Comparison of ENCODE assay signal across 8 cellular contexts in genomic region chr16:69187387-69187890, GRCh38. TPM values are rescaled to one million over a fixed set of nuclear protein-coding genes. Genes with fewer than 3 reads are reported as not detected.
DNase-seq lines count a peak whose midpoint lies in the region; ATAC-seq and TF ChIP-seq lines count a peak whose summit lies in the region.

No MANE protein-coding gene starts in this region.

- peaks cover 15% of the 10 kb centered on the region for H3K4me1 ChIP-seq in HUES48 (ENCODE audit: control insufficient read depth, insufficient read depth, low read length)
- peaks cover 49% of the 10 kb centered on the region for H3K4me1 ChIP-seq in lower lobe of right lung

- H3K9me3 ChIP-seq in HUES48 (ENCODE audit: control insufficient read depth, insufficient read depth, low read length) (no peaks in the 10 kb centered on the region), lower lobe of right lung (no peaks in the 10 kb centered on the region)

- H3K27me3 ChIP-seq in HUES48 (ENCODE audit: control insufficient read depth, insufficient read depth, low read length) = no peaks in the 10 kb centered on the region
- no peaks in the 10 kb centered on the region for H3K27me3 ChIP-seq in lower lobe of right lung (ENCODE audit: low read depth)

- TF ChIP-seq CTCF in lower lobe of right lung (IDR thresholded peaks at IDR 0.05) = no peak

- peak overlapping the region; percentile 86 for H3K27ac ChIP-seq in HUES48 (ENCODE audit: low read depth, low read length)
- peak overlapping the region; percentile 84 for H3K27ac ChIP-seq in lower lobe of right lung

- peak; percentile 45 for DNase-seq in CMK (ENCODE audit: low read depth)
- peak; percentile 54 for DNase-seq in activated CD4-positive, alpha-beta T cell treated with anti-CD3 and anti-CD28 coated beads for 48 hours
- DNase-seq in dermis blood vessel endothelial cell = peak; percentile 54
- peak; percentile 79 for DNase-seq in lower lobe of right lung
- DNase-seq in stimulated activated CD8-positive, alpha-beta memory T cell treated with anti-CD3 and anti-CD28 coated beads, Interleukin-15, amount 100 ng/mL, for 24 hours (ENCODE audit: low read depth) = peak; percentile 19
- DNase-seq in NCI-H187 (lab: John Stamatoyannopoulos, UW) = no peak

- H3K4me3 ChIP-seq in HUES48 (ENCODE audit: low read depth, low read length) = peak overlapping the region; percentile 85
- peak overlapping the region; percentile 91 for H3K4me3 ChIP-seq in lower lobe of right lung

- peak overlapping the region; percentile 91 for H3K9ac ChIP-seq in HUES48 (ENCODE audit: low read depth, low read length)

- intact Hi-C loops in lower lobe of right lung (cut with DNase I) = no loop called here

- ATAC-seq in GM19463 (IDR thresholded peaks at IDR 0.05; ENCODE audit: unreplicated experiment) = peak; percentile 20
- ATAC-seq in lower lobe of right lung = peak; percentile 49 to 54

- H3K36me3 ChIP-seq in HUES48 (ENCODE audit: control insufficient read depth, insufficient read depth, low read length) (no peaks in the 10 kb centered on the region), lower lobe of right lung (no peaks in the 10 kb centered on the region)

RNA-seq across cellular contexts. Expression of gene SNTB2, which starts 0.5 kb away (rescaled TPM):
- total RNA-seq in dermis blood vessel endothelial cell (91.0 and 185 TPM in 2 replicates), lower lobe of right lung (36.1 TPM)

RNA-seq across cellular contexts. Expression of gene UTP4, which starts 55.0 kb away (rescaled TPM):
- total RNA-seq in dermis blood vessel endothelial cell (14.1 and 26.7 TPM in 2 replicates), lower lobe of right lung (26.4 TPM)

RNA-seq across cellular contexts. Expression of gene CHTF8, which starts 55.1 kb away (rescaled TPM):
- 89.9 and 160 TPM in 2 replicates for total RNA-seq in dermis blood vessel endothelial cell
- total RNA-seq in lower lobe of right lung = 126 TPM

Comparison
In these comparisons a context has a peak if more than half of its experiments do, and no peak if none do; other contexts are left out.
1. DNase-seq: peak in CMK (single experiment), activated CD4-positive, alpha-beta T cell treated with anti-CD3 and anti-CD28 coated beads for 48 hours (single experiment), dermis blood vessel endothelial cell (single experiment), lower lobe of right lung (single experiment) and stimulated activated CD8-positive, alpha-beta memory T cell treated with anti-CD3 and anti-CD28 coated beads, Interleukin-15, amount 100 ng/mL, for 24 hours (single experiment); none in NCI-H187 (0 of 2).